In the genomic region with DNA sequence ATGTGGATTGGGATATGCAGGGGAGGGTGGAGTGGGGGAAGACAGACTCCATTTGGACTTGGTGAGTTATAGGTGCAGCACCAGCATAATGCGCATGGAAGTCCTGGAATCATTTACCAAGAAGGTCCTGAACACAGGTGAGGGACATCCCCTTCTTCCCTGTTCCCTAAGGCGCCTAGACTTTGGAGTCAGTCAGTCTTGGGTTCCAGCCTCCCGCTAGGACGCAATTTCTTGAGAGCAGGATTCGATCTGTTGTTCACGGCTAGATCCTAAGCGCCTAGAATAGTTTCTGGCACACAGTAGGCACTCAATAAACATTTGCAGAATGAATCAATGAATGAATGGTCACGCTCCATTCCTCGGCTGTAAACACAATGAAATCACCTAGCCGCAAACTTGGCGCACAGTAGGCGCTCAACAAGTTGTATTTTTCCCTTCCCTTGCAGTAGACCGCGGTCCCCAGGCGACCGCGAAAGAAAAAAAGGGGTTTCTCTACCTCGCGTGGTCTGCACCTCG, we compare ENCODE assay signal across 8 cellular contexts. TPM values are rescaled to one million over a fixed set of nuclear protein-coding genes. Genes with fewer than 3 reads are reported as not detected.
A peak's percentile ranks its signal among the peaks of the same experiment; 100 is the strongest.
DNase-seq lines count a peak whose midpoint lies in the region; ATAC-seq and TF ChIP-seq lines count a peak whose summit lies in the region.

No MANE protein-coding gene starts in this region.

- CTCF ChIA-PET in WTC11 (lab: Charles Lee): no interaction called here

- H3K9me3 ChIP-seq in iPS-18c (ENCODE audit: control insufficient read depth, insufficient read depth, low read length) (peaks cover 4% of the 10 kb centered on the region), subcutaneous abdominal adipose tissue (ENCODE audit: control insufficient read depth in 5 of 5, low read length in 5 of 5) (no peaks in the 10 kb centered on the region)

- H3K4me3 Mint-ChIP-seq in WTC11: peak overlapping the region; percentile 82

- no peaks in the 10 kb centered on the region for H3K27me3 ChIP-seq in subcutaneous abdominal adipose tissue (ENCODE audit: control insufficient read depth in 5 of 5, insufficient read depth in 4 of 5, low read length in 5 of 5)

- ATAC-seq in WTC11 (no peak), HG02852 (IDR thresholded peaks at IDR 0.05; ENCODE audit: unreplicated experiment) (no peak)

- H3K4me1 Mint-ChIP-seq in WTC11: peaks cover 60% of the 10 kb centered on the region

- H3K4me1 ChIP-seq in subcutaneous abdominal adipose tissue (ENCODE audit: control insufficient read depth in 5 of 5, insufficient read depth in 5 of 5, low read length in 5 of 5): peaks cover 0 to 30% (median 21%) of the 10 kb centered on the region in 5 donors

- H3K27me3 Mint-ChIP-seq in WTC11 (ENCODE audit: low read depth): peaks cover 13% of the 10 kb centered on the region

- TF ChIP-seq CTCF in WTC11 (IDR thresholded peaks at IDR 0.05): no peak

- peak overlapping the region; percentile 77 for H3K27ac ChIP-seq in subcutaneous abdominal adipose tissue (ENCODE audit: low read depth, low read length)

- peaks cover 4% of the 10 kb centered on the region; the same call in 1 of the 2 replicates for H3K36me3 Mint-ChIP-seq in WTC11

- peak; percentile 18 for DNase-seq in SKM-1 (lab: John Stamatoyannopoulos, UW; ENCODE audit: unreplicated experiment)
- no peak for DNase-seq in SKM-1 treated with dmso at 0.1 percent for 144 hours (lab: John Stamatoyannopoulos, UW; ENCODE audit: unreplicated experiment)
- DNase-seq in WTC11 (ENCODE audit: low spot score): no peak
- DNase-seq in NCI-H146 treated with DMSO at 0.1 percent for 48 hours (lab: John Stamatoyannopoulos, UW; ENCODE audit: unreplicated experiment): no peak
- DNase-seq in amygdala (lab: John Stamatoyannopoulos, UW): no peak

- H3K4me3 ChIP-seq in iPS-18c (ENCODE audit: insufficient read depth, low read depth, low read length) (peak overlapping the region; percentile 72), subcutaneous abdominal adipose tissue (ENCODE audit: low read depth in 1 of 5, low read length in 5 of 5) (peak overlapping the region; percentile 49 to 80 (median 72))

- H3K36me3 ChIP-seq in subcutaneous abdominal adipose tissue (ENCODE audit: control insufficient read depth in 5 of 5, insufficient read depth in 5 of 5, low read length in 5 of 5): no peaks in the 10 kb centered on the region

- POLR2A ChIA-PET in WTC11 (lab: Charles Lee): no interaction called here

- no peaks in the 10 kb centered on the region for H3K9me3 Mint-ChIP-seq in WTC11

- H3K27ac Mint-ChIP-seq in WTC11: peak overlapping the region; percentile 91

- H3K9ac ChIP-seq in subcutaneous abdominal adipose tissue (ENCODE audit: low read length in 5 of 5): peak overlapping the region; percentile 28 to 73 (median 60)

TF ChIP-seq in WTC11, 78 proteins besides CTCF, POLR2A, EP300 and RAD21:
- TF ChIP-seq USF2 (CRISPR knock-in tag; IDR thresholded peaks at IDR 0.05) (no peak), ESRRA (CRISPR knock-in tag; IDR thresholded peaks at IDR 0.05; ENCODE audit: borderline replicate concordance) (no peak), KAT7 (CRISPR knock-in tag; IDR thresholded peaks at IDR 0.05; ENCODE audit: borderline replicate concordance) (no peak), CREB1 (CRISPR knock-in tag; IDR thresholded peaks at IDR 0.05) (no peak), ZNF219 (CRISPR knock-in tag; IDR thresholded peaks at IDR 0.05; ENCODE audit: borderline replicate concordance) (no peak), ZNF396 (CRISPR knock-in tag; IDR thresholded peaks at IDR 0.05; ENCODE audit: borderline replicate concordance) (no peak), HMGA2 (CRISPR knock-in tag; IDR thresholded peaks at IDR 0.05) (no peak), ZNF138 (CRISPR knock-in tag; conservative IDR thresholded peaks at IDR 0.05) (no peak), HMGXB4 (CRISPR knock-in tag; IDR thresholded peaks at IDR 0.05) (0 out of 2 replicates have a peak, but pooled peaks have one; percentile 13), NFATC4 (CRISPR knock-in tag; IDR thresholded peaks at IDR 0.05) (no peak)
- TF ChIP-seq, protein P1, sequence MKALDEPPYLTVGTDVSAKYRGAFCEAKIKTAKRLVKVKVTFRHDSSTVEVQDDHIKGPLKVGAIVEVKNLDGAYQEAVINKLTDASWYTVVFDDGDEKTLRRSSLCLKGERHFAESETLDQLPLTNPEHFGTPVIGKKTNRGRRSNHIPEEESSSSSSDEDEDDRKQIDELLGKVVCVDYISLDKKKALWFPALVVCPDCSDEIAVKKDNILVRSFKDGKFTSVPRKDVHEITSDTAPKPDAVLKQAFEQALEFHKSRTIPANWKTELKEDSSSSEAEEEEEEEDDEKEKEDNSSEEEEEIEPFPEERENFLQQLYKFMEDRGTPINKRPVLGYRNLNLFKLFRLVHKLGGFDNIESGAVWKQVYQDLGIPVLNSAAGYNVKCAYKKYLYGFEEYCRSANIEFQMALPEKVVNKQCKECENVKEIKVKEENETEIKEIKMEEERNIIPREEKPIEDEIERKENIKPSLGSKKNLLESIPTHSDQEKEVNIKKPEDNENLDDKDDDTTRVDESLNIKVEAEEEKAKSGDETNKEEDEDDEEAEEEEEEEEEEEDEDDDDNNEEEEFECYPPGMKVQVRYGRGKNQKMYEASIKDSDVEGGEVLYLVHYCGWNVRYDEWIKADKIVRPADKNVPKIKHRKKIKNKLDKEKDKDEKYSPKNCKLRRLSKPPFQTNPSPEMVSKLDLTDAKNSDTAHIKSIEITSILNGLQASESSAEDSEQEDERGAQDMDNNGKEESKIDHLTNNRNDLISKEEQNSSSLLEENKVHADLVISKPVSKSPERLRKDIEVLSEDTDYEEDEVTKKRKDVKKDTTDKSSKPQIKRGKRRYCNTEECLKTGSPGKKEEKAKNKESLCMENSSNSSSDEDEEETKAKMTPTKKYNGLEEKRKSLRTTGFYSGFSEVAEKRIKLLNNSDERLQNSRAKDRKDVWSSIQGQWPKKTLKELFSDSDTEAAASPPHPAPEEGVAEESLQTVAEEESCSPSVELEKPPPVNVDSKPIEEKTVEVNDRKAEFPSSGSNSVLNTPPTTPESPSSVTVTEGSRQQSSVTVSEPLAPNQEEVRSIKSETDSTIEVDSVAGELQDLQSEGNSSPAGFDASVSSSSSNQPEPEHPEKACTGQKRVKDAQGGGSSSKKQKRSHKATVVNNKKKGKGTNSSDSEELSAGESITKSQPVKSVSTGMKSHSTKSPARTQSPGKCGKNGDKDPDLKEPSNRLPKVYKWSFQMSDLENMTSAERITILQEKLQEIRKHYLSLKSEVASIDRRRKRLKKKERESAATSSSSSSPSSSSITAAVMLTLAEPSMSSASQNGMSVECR (CRISPR knock-in tag; IDR thresholded peaks at IDR 0.05; ENCODE audit: borderline replicate concordance): 0 out of 2 replicates have a peak, but pooled peaks have one; percentile 13
- TF ChIP-seq, protein P2, sequence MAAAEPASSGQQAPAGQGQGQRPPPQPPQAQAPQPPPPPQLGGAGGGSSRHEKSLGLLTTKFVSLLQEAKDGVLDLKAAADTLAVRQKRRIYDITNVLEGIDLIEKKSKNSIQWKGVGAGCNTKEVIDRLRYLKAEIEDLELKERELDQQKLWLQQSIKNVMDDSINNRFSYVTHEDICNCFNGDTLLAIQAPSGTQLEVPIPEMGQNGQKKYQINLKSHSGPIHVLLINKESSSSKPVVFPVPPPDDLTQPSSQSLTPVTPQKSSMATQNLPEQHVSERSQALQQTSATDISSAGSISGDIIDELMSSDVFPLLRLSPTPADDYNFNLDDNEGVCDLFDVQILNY (CRISPR knock-in tag; IDR thresholded peaks at IDR 0.05): no peak

RNA-seq across cellular contexts. Expression of gene AK4, which starts 1.0 kb away (rescaled TPM):
- total RNA-seq in WTC11 (2021): 169 to 180 TPM (median 172 TPM) in 3 replicates
